In genomic region chr7:120308171-120308570, GRCh38 we compare ENCODE assay signal across 19 cellular contexts. TPM values are rescaled to one million over a fixed set of nuclear protein-coding genes. Genes with fewer than 3 reads are reported as not detected.
"Had no signal": no experiment of that assay in that cellular context is flagged by ENCODE, and none has a peak within 500 bp of the region (broad histone marks: within the 10 kb centered on the region; RNA-seq: fewer than 3 reads in every experiment).

No MANE protein-coding gene starts in this region.

- H3K27me3 ChIP-seq: breast epithelium, neutrophil, sigmoid colon, spleen, testis had no signal

- H3K4me1 Mint-ChIP-seq: activated naive CD4-positive, alpha-beta T cell treated with anti-CD3 and anti-CD28 coated beads, Interleukin-2, amount 50 U/mL, for 24 hours; stimulated activated memory B cell treated with anti-CD40 and anti-IgM and Interleukin-4, amounts not matched to agents 10 μg/mL and 1 μg/mL and 100 μg/mL, for 72 hours had no signal

- H3K27ac ChIP-seq: breast epithelium, neutrophil, sigmoid colon, spleen, testis, VCaP had no signal

- H3K9me3 Mint-ChIP-seq: stimulated activated memory B cell treated with anti-CD40 and anti-IgM and Interleukin-4, amounts not matched to agents 10 μg/mL and 1 μg/mL and 100 μg/mL, for 72 hours; type B pancreatic cell had no signal

- H3K27me3 Mint-ChIP-seq: activated naive CD4-positive, alpha-beta T cell treated with anti-CD3 and anti-CD28 coated beads, Interleukin-2, amount 50 U/mL, for 24 hours; naive thymus-derived CD8-positive, alpha-beta T cell; stimulated activated memory B cell treated with anti-CD40 and anti-IgM and Interleukin-4, amounts not matched to agents 10 μg/mL and 1 μg/mL and 100 μg/mL, for 72 hours had no signal

- H3K4me1 ChIP-seq: breast epithelium, sigmoid colon, spleen, testis had no signal

- H3K27ac Mint-ChIP-seq: activated naive CD4-positive, alpha-beta T cell treated with anti-CD3 and anti-CD28 coated beads, Interleukin-2, amount 50 U/mL, for 24 hours; naive thymus-derived CD8-positive, alpha-beta T cell; stimulated activated memory B cell treated with anti-CD40 and anti-IgM and Interleukin-4, amounts not matched to agents 10 μg/mL and 1 μg/mL and 100 μg/mL, for 72 hours; type B pancreatic cell had no signal

- DNase-seq: activated CD4-positive, CD25-positive, alpha-beta regulatory T cell treated with anti-CD3 and anti-CD28 coated beads, Interleukin-2, amount 50 U/mL, for 72 hours; activated CD8-positive, alpha-beta memory T cell treated with anti-CD3 and anti-CD28 coated beads for 24 hours; activated gamma-delta T cell; cerebellar nuclear complex; cortex of kidney; mesendoderm; naive thymus-derived CD8-positive, alpha-beta T cell; sigmoid colon; spleen; stimulated activated CD4-positive, alpha-beta T cell treated with anti-CD3 and anti-CD28 coated beads, Interleukin-4, amount 100 ng/mL, for 4 hours; testis had no signal

- H3K36me3 Mint-ChIP-seq: activated naive CD4-positive, alpha-beta T cell treated with anti-CD3 and anti-CD28 coated beads, Interleukin-2, amount 50 U/mL, for 24 hours; naive thymus-derived CD8-positive, alpha-beta T cell; stimulated activated memory B cell treated with anti-CD40 and anti-IgM and Interleukin-4, amounts not matched to agents 10 μg/mL and 1 μg/mL and 100 μg/mL, for 72 hours; type B pancreatic cell had no signal

- ATAC-seq: esophagus mucosa; naive thymus-derived CD8-positive, alpha-beta T cell; stimulated activated memory B cell treated with anti-CD40 and anti-IgM and Interleukin-4, amounts not matched to agents 10 μg/mL and 1 μg/mL and 100 μg/mL, for 72 hours had no signal

- H3K4me3 Mint-ChIP-seq: activated naive CD4-positive, alpha-beta T cell treated with anti-CD3 and anti-CD28 coated beads, Interleukin-2, amount 50 U/mL, for 24 hours; naive thymus-derived CD8-positive, alpha-beta T cell; stimulated activated memory B cell treated with anti-CD40 and anti-IgM and Interleukin-4, amounts not matched to agents 10 μg/mL and 1 μg/mL and 100 μg/mL, for 72 hours; type B pancreatic cell had no signal

- H3K36me3 ChIP-seq: breast epithelium, neutrophil, sigmoid colon, spleen had no signal

- H3K4me3 ChIP-seq: breast epithelium, sigmoid colon, spleen, testis had no signal

RNA-seq across cellular contexts. Expression of gene KCND2, which starts 35.2 kb away (rescaled TPM):
- total RNA-seq: esophagus mucosa; naive thymus-derived CD8-positive, alpha-beta T cell; T-helper 1 cell treated with Interleukin-12 subunit alpha and Interleukin-12 subunit beta and Interleukin-4 antibody, amounts not matched to agents 30 ng/mL and 1 ng/mL, for 36 hours had no signal
- polyA plus RNA-seq: naive thymus-derived CD8-positive, alpha-beta T cell had no signal
